22 cellular contexts compared by ENCODE assay signal in genomic region chr9:85731128-85731630, GRCh38.
"Had no signal": no experiment of that assay in that cellular context is flagged by ENCODE, and none has a peak within 500 bp of the region (broad histone marks: within the 10 kb centered on the region; RNA-seq: fewer than 3 reads in every experiment).

No MANE protein-coding gene starts in this region.

- H3K27ac ChIP-seq: epithelial cell of prostate, hepatocyte, lower lobe of right lung, skin epidermis, testis had no signal

- H3K4me3 Mint-ChIP-seq: activated naive CD8-positive, alpha-beta T cell; activated T-helper 1 cell treated with anti-CD3 and anti-CD28 coated beads, Interleukin-12 subunit alpha, Interleukin-12 subunit beta, Interleukin-2, Interleukin-4 antibody, amounts not matched to agents 30 ng/mL and 10 ng/mL and 1 ng/mL, durations not matched to agents 14 hours and 24 hours and 36 hours; endodermal cell; mesothelial cell of epicardium; nephron progenitor cell had no signal

- H3K9me3 Mint-ChIP-seq: activated T-helper 1 cell treated with anti-CD3 and anti-CD28 coated beads, Interleukin-12 subunit alpha, Interleukin-12 subunit beta, Interleukin-2, Interleukin-4 antibody, amounts not matched to agents 30 ng/mL and 10 ng/mL and 1 ng/mL, durations not matched to agents 14 hours and 24 hours and 36 hours; endodermal cell had no signal

- ATAC-seq: lower lobe of right lung had no signal

- H3K4me1 Mint-ChIP-seq: nephron progenitor cell had no signal

- H3K27ac Mint-ChIP-seq: activated naive CD8-positive, alpha-beta T cell; activated T-helper 1 cell treated with anti-CD3 and anti-CD28 coated beads, Interleukin-12 subunit alpha, Interleukin-12 subunit beta, Interleukin-2, Interleukin-4 antibody, amounts not matched to agents 30 ng/mL and 10 ng/mL and 1 ng/mL, durations not matched to agents 14 hours and 24 hours and 36 hours; endodermal cell; mesothelial cell of epicardium; nephron progenitor cell had no signal

- DNase-seq: activated CD4-positive, alpha-beta T cell treated with anti-CD3 and anti-CD28 coated beads, Interleukin-2, amount 50 U/mL, for 4 hours; activated gamma-delta T cell treated with Interleukin-2 at 50 U/mL for 16 hours; dorsolateral prefrontal cortex; endodermal cell; foreskin fibroblast; left cardiac atrium; lower lobe of right lung; nephron progenitor cell; occipital lobe; stimulated activated CD4-positive, alpha-beta T cell treated with anti-CD3 and anti-CD28 coated beads, Interleukin-15, amount 100 ng/mL, for 24 hours; stimulated activated CD4-positive, alpha-beta T cell treated with anti-CD3 and anti-CD28 coated beads, Interleukin-2, amount 100 ng/mL, for 48 hours; testis; upper lobe of left lung had no signal

- H3K27me3 Mint-ChIP-seq: activated naive CD8-positive, alpha-beta T cell had no signal

- H3K4me3 ChIP-seq: dorsolateral prefrontal cortex, hepatocyte, lower lobe of right lung, skin epidermis, testis, upper lobe of left lung had no signal

- H3K27me3 ChIP-seq: dorsolateral prefrontal cortex, hepatocyte, testis, upper lobe of left lung had no signal

- H3K36me3 ChIP-seq: lower lobe of right lung, upper lobe of left lung had no signal

- H3K4me1 ChIP-seq: testis had no signal

- FAIRE-seq: bronchial epithelial cell, islet of Langerhans, TTC549 had no signal

- H3K9me3 ChIP-seq: lower lobe of right lung, testis, upper lobe of left lung had no signal
